19 cellular contexts compared by ENCODE assay signal in genomic region chr4:67291639-67292038, GRCh38.
"Had no signal": no experiment of that assay in that cellular context is flagged by ENCODE, and none has a peak within 500 bp of the region (broad histone marks: within the 10 kb centered on the region; RNA-seq: fewer than 3 reads in every experiment).

No MANE protein-coding gene starts in this region.

- H3K4me3 ChIP-seq: adrenal gland, esophagus muscularis mucosa, gastroesophageal sphincter, ovary, psoas muscle, tibial nerve, uterus had no signal

- FAIRE-seq: endothelial cell of umbilical vein had no signal

- ATAC-seq: activated naive CD4-positive, alpha-beta T cell treated with anti-CD3 and anti-CD28 coated beads, Interleukin-2, amount 50 U/mL, for 72 hours; gastroesophageal sphincter; left ventricle myocardium superior; psoas muscle; right cardiac atrium had no signal

- H3K36me3 ChIP-seq: adrenal gland, esophagus muscularis mucosa, gastroesophageal sphincter, ovary, tibial nerve, uterus, WERI-Rb-1 had no signal

- H3K9me3 ChIP-seq: adrenal gland, ovary, psoas muscle, uterus had no signal

- DNase-seq: activated CD4-positive, alpha-beta T cell treated with anti-CD3 and anti-CD28 coated beads for 1 hour; activated gamma-delta T cell treated with Interleukin-2 at 50 U/mL for 16 hours; adrenal gland; effector CD8-positive, alpha-beta T cell; immature natural killer cell; kidney glomerular epithelial cell; left ventricle myocardium superior; ovary; psoas muscle; right cardiac atrium; stimulated activated CD4-positive, alpha-beta T cell treated with anti-CD3 and anti-CD28 coated beads, Interleukin-15, amount 100 ng/mL, for 24 hours; stimulated activated CD4-positive, alpha-beta T cell treated with anti-CD3 and anti-CD28 coated beads, Interleukin-2, amount 100 ng/mL, for 48 hours; uterus; WERI-Rb-1 had no signal

- H3K27ac ChIP-seq: adrenal gland, esophagus muscularis mucosa, gastroesophageal sphincter, ovary, psoas muscle, tibial nerve, uterus, WERI-Rb-1 had no signal

- H3K4me1 ChIP-seq: adrenal gland, esophagus muscularis mucosa, gastroesophageal sphincter, psoas muscle, tibial nerve, uterus had no signal

- H3K27me3 ChIP-seq: adrenal gland, esophagus muscularis mucosa, gastroesophageal sphincter, ovary, tibial nerve, uterus had no signal
